ENCODE assay signal across 18 cellular contexts in genomic region chr3:43366880-43367279, GRCh38.
DNase-seq lines count a peak whose midpoint lies in the region; ATAC-seq, FAIRE-seq and TF ChIP-seq lines count a peak whose summit lies in the region.
"Had no signal": no experiment of that assay in that cellular context is flagged by ENCODE, and none has a peak within 500 bp of the region (broad histone marks: within the 10 kb centered on the region; RNA-seq: fewer than 3 reads in every experiment).

No MANE protein-coding gene starts in this region.

- no peaks in the 10 kb centered on the region for H3K27me3 ChIP-seq in right atrium auricular region
- H3K27me3 ChIP-seq in neutrophil = no peaks in the 10 kb centered on the region
- H3K27me3 ChIP-seq in thymus (ENCODE audit: control insufficient read depth, insufficient read depth) = no peaks in the 10 kb centered on the region
- H3K27me3 ChIP-seq: BE2C had no signal

- no peak overlapping the region for H3K4me3 ChIP-seq in right atrium auricular region
- no peak overlapping the region for H3K4me3 ChIP-seq in neutrophil (ENCODE audit: low read depth in 1 of 2, low read length in 1 of 2)
- no peak overlapping the region for H3K4me3 ChIP-seq in thymus (ENCODE audit: low read length)

- H3K9me3 ChIP-seq in right atrium auricular region = no peaks in the 10 kb centered on the region
- H3K9me3 ChIP-seq in neutrophil = no peaks in the 10 kb centered on the region
- no peaks in the 10 kb centered on the region for H3K9me3 ChIP-seq in thymus (ENCODE audit: control insufficient read depth)
- H3K9me3 ChIP-seq: BE2C had no signal

- ATAC-seq in HG02970 (IDR thresholded peaks at IDR 0.05; ENCODE audit: low FRiP score, unreplicated experiment) = no peak
- ATAC-seq in HG03175 (IDR thresholded peaks at IDR 0.05; ENCODE audit: unreplicated experiment) = no peak
- ATAC-seq: CD8-positive, alpha-beta T cell had no signal

- TF ChIP-seq CTCF in right atrium auricular region (IDR thresholded peaks at IDR 0.05) (no peak), neutrophil (IDR thresholded peaks at IDR 0.05) (no peak)

- no peak for FAIRE-seq in GM19239 (lab: Jason Lieb, UNC)
- FAIRE-seq: D721Med, H1 had no signal

- H3K27ac ChIP-seq in right atrium auricular region (peak overlapping the region; percentile 7 to 13), neutrophil (peak overlapping the region; percentile 3), thymus (ENCODE audit: low read depth) (peak overlapping the region; percentile 33)
- H3K27ac ChIP-seq: KMS-11 had no signal

- WGBS in thymus = 98% methylated on average over 9 of the region's 9 CpGs

- peak; percentile 41 for DNase-seq in activated effector memory CD4-positive, alpha-beta T cell treated with anti-CD3 and anti-CD28 coated beads, Interleukin-2, amount 50 U/mL, for 16 hours
- DNase-seq in activated effector memory CD4-positive, alpha-beta T cell treated with Interleukin-2 at 50 U/mL for 16 hours = no peak
- DNase-seq in right atrium auricular region (ENCODE audit: low spot score) (no peak), GM19239 (ENCODE audit: insufficient read length, low spot score) (no peak)
- DNase-seq: 8988T; BE2C; CD8-positive, alpha-beta T cell; DMS79; NCI-H1048; NCI-H2081 treated with DMSO at 0.1 percent for 48 hours; NCI-H510A treated with DMSO at 0.1 percent for 48 hours had no signal

- no peaks in the 10 kb centered on the region for H3K36me3 ChIP-seq in right atrium auricular region
- peaks cover 31% of the 10 kb centered on the region for H3K36me3 ChIP-seq in neutrophil
- no peaks in the 10 kb centered on the region for H3K36me3 ChIP-seq in thymus (ENCODE audit: control insufficient read depth, insufficient read depth)
- H3K36me3 ChIP-seq: BE2C had no signal

- peaks cover 0 to 28% of the 10 kb centered on the region in 2 donors for H3K4me1 ChIP-seq in right atrium auricular region
- H3K4me1 ChIP-seq in neutrophil (ENCODE audit: control insufficient read depth in 1 of 2, insufficient read depth in 1 of 2, low read depth in 1 of 2, low read length in 1 of 2) = peaks cover 19 to 22% of the 10 kb centered on the region in 2 experiments
- H3K4me1 ChIP-seq in thymus (ENCODE audit: control insufficient read depth, insufficient read depth, low read length) = peaks cover 3% of the 10 kb centered on the region
- H3K4me1 ChIP-seq: BE2C had no signal
